Comparison of ENCODE assay signal across 2 cellular contexts in the genomic region with DNA sequence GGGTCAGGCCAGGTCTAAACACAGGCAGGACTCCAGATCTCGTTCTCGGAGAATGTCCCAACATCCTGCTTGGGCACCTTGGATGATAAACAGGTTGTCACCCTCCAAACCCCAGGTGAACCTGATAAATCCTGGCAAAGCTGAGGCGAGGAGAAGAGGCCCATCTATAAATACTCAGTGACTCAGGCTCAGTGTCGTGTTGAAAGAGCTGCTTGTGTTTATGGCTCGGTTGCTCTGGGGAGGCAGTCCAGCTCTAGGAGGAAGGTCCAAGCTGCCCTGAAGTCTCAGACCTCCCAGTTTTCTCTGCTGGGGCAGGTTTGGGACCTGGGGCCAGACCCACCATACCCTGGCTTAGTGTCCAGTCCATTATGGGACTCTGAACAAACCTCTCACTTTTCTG.
TF ChIP-seq lines count a peak whose summit lies in the region.

No MANE protein-coding gene starts in this region.

TF ChIP-seq in A549, 52 proteins besides CTCF, POLR2A, EP300 and RAD21 (continued from another document):
- TF ChIP-seq, protein P1, sequence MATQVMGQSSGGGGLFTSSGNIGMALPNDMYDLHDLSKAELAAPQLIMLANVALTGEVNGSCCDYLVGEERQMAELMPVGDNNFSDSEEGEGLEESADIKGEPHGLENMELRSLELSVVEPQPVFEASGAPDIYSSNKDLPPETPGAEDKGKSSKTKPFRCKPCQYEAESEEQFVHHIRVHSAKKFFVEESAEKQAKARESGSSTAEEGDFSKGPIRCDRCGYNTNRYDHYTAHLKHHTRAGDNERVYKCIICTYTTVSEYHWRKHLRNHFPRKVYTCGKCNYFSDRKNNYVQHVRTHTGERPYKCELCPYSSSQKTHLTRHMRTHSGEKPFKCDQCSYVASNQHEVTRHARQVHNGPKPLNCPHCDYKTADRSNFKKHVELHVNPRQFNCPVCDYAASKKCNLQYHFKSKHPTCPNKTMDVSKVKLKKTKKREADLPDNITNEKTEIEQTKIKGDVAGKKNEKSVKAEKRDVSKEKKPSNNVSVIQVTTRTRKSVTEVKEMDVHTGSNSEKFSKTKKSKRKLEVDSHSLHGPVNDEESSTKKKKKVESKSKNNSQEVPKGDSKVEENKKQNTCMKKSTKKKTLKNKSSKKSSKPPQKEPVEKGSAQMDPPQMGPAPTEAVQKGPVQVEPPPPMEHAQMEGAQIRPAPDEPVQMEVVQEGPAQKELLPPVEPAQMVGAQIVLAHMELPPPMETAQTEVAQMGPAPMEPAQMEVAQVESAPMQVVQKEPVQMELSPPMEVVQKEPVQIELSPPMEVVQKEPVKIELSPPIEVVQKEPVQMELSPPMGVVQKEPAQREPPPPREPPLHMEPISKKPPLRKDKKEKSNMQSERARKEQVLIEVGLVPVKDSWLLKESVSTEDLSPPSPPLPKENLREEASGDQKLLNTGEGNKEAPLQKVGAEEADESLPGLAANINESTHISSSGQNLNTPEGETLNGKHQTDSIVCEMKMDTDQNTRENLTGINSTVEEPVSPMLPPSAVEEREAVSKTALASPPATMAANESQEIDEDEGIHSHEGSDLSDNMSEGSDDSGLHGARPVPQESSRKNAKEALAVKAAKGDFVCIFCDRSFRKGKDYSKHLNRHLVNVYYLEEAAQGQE (IDR thresholded peaks at IDR 0.05): no peak
- no peak for TF ChIP-seq POLR2AphosphoS2 (conservative IDR thresholded peaks at IDR 0.05; ENCODE audit: low read length)
- no peak for TF ChIP-seq BHLHE40 (IDR thresholded peaks at IDR 0.05; ENCODE audit: low read depth, low read length)
- TF ChIP-seq JUNB (IDR thresholded peaks at IDR 0.05): no peak

TF ChIP-seq in HEK293T, 16 proteins besides CTCF, POLR2A, EP300 and RAD21 (continued from another document):
- TF ChIP-seq, protein P2, sequence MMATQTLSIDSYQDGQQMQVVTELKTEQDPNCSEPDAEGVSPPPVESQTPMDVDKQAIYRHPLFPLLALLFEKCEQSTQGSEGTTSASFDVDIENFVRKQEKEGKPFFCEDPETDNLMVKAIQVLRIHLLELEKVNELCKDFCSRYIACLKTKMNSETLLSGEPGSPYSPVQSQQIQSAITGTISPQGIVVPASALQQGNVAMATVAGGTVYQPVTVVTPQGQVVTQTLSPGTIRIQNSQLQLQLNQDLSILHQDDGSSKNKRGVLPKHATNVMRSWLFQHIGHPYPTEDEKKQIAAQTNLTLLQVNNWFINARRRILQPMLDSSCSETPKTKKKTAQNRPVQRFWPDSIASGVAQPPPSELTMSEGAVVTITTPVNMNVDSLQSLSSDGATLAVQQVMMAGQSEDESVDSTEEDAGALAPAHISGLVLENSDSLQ (IDR thresholded peaks at IDR 0.05): no peak
- TF ChIP-seq SP1 (IDR thresholded peaks at IDR 0.05) (no peak), ARNT (IDR thresholded peaks at IDR 0.05) (no peak), ZNF384 (IDR thresholded peaks at IDR 0.05) (no peak), FOXA1 (IDR thresholded peaks at IDR 0.05) (no peak), FOXM1 (IDR thresholded peaks at IDR 0.05; ENCODE audit: borderline replicate concordance) (no peak), NFRKB (IDR thresholded peaks at IDR 0.05) (no peak), SUZ12 (IDR thresholded peaks at IDR 0.05) (no peak), L3MBTL2 (conservative IDR thresholded peaks at IDR 0.05) (no peak)
TF ChIP-seq in HEK293T: peak in this region for 0.
